Comparison of ENCODE assay signal across 22 cellular contexts in the genomic region with DNA sequence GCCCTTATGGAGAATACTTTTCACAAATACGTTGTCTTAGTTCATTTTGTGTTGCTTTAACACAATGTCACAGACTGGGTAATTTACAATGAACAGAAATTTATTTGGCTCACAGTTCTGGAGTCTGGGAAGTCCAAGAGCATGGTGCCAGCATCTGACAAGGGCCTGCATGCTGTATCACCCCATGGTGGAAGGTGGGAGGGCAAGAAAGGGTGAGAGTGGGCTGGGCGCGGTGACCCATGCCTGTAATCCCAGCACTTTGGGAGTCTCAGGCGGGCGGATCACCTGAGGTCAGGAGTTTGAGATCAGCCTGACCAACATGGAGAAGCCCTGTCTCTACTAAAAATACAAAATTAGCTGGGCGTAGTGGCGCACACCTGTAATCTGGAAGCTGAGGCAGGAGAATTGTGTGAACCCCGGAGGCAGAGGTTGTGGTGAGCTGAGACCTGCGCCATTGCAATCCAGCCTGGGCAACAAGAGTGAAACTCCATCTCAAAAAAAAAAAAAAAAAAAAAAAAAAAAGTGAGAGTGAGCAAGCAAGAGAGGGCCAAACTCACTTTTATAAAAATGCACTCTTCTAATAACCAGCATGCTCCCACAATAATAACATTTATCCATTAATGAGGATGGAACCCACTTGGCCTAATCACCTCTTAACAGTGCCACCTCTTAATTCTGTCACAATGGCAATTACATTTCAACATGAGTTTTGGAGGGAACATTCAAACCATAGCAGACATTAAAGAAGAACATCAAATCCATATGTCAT. TPM values are rescaled to one million over a fixed set of nuclear protein-coding genes. Genes with fewer than 3 reads are reported as not detected.
DNase-seq lines count a peak whose midpoint lies in the region; ATAC-seq and TF ChIP-seq lines count a peak whose summit lies in the region.
"Had no signal": no experiment of that assay in that cellular context is flagged by ENCODE, and none has a peak within 500 bp of the region (broad histone marks: within the 10 kb centered on the region; RNA-seq: fewer than 3 reads in every experiment).

No MANE protein-coding gene starts in this region.

- intact Hi-C loops in activated CD4-positive, alpha-beta T cell treated with anti-CD3 and anti-CD28 coated beads for 36 hours (cut with DNase I, micrococcal nuclease): no loop called here
- intact Hi-C loops in CD4-positive, alpha-beta T cell (cut with DNase I, micrococcal nuclease): no loop called here
- intact Hi-C loops in MCF 10A (cut with micrococcal nuclease): no loop called here

- no peaks in the 10 kb centered on the region for H3K27me3 Mint-ChIP-seq in activated CD4-positive, alpha-beta T cell treated with anti-CD3 and anti-CD28 coated beads for 36 hours
- no peaks in the 10 kb centered on the region for H3K27me3 Mint-ChIP-seq in CD4-positive, alpha-beta T cell
- H3K27me3 Mint-ChIP-seq in T-helper 17 cell: no peaks in the 10 kb centered on the region
- peaks cover 0 to 11% (median 1%) of the 10 kb centered on the region in 3 donors for H3K27me3 Mint-ChIP-seq in immature natural killer cell (ENCODE audit: low read depth in 3 of 3)
- no peaks in the 10 kb centered on the region for H3K27me3 Mint-ChIP-seq in MCF 10A (ENCODE audit: insufficient read depth, unreplicated experiment)

- POLR2A ChIA-PET in activated CD4-positive, alpha-beta T cell treated with anti-CD3 and anti-CD28 coated beads for 36 hours (lab: Charles Lee): no interaction called here
- POLR2A ChIA-PET in CD4-positive, alpha-beta T cell (lab: Charles Lee): interaction anchor here (8.9 kb wide), 1 partner anchor 36 kb away, joined by 109 read pairs; a partner anchor contains a TSS
- POLR2A ChIA-PET in MCF 10A (lab: Yijun Ruan, JAX): no interaction called here

- BruUV-seq in MCF 10A (replicated peaks; lab: Mats Ljungman, UMichigan): no TSS peak

- H3K4me3 Mint-ChIP-seq in activated CD4-positive, alpha-beta T cell treated with anti-CD3 and anti-CD28 coated beads for 36 hours: no peak overlapping the region
- H3K4me3 Mint-ChIP-seq in CD4-positive, alpha-beta T cell: no peak overlapping the region
- no peak overlapping the region for H3K4me3 Mint-ChIP-seq in T-helper 17 cell
- peak overlapping the region in 3 of 5 donors; percentile 15 to 58 (median 28) for H3K4me3 Mint-ChIP-seq in immature natural killer cell
- no peak overlapping the region for H3K4me3 Mint-ChIP-seq in MCF 10A (ENCODE audit: unreplicated experiment)

- no peak for ATAC-seq in activated CD4-positive, alpha-beta T cell treated with anti-CD3 and anti-CD28 coated beads for 36 hours
- ATAC-seq in CD4-positive, alpha-beta T cell (ENCODE audit: poor library complexity): no peak
- ATAC-seq in T-helper 17 cell (no peak), GM21528 (IDR thresholded peaks at IDR 0.05; ENCODE audit: low FRiP score, unreplicated experiment) (no peak)
- ATAC-seq: K562 had no signal

- peaks cover 45% of the 10 kb centered on the region for H3K4me1 Mint-ChIP-seq in activated CD4-positive, alpha-beta T cell treated with anti-CD3 and anti-CD28 coated beads for 36 hours
- peaks cover 52% of the 10 kb centered on the region for H3K4me1 Mint-ChIP-seq in CD4-positive, alpha-beta T cell (ENCODE audit: low read depth)
- H3K4me1 Mint-ChIP-seq in T-helper 17 cell (peaks cover 47% of the 10 kb centered on the region), immature natural killer cell (peaks cover 57 to 65% of the 10 kb centered on the region in 2 donors), MCF 10A (ENCODE audit: insufficient read depth, unreplicated experiment) (peaks cover 12% of the 10 kb centered on the region)

- CTCF ChIA-PET in activated CD4-positive, alpha-beta T cell treated with anti-CD3 and anti-CD28 coated beads for 36 hours (lab: Charles Lee): interaction anchor here (0.6 kb wide), 1 partner anchor 12 kb away, joined by 3 read pairs; no protein-coding TSS in a partner anchor
- CTCF ChIA-PET in CD4-positive, alpha-beta T cell (lab: Charles Lee): no interaction called here
- CTCF ChIA-PET in MCF 10A (lab: Yijun Ruan, JAX): no interaction called here

- peak overlapping the region; percentile 32 for H3K27ac Mint-ChIP-seq in activated CD4-positive, alpha-beta T cell treated with anti-CD3 and anti-CD28 coated beads for 36 hours
- peak overlapping the region; percentile 72 for H3K27ac Mint-ChIP-seq in CD4-positive, alpha-beta T cell
- H3K27ac Mint-ChIP-seq in T-helper 17 cell: peak overlapping the region; percentile 92
- peak overlapping the region; percentile 41 to 92 (median 78) for H3K27ac Mint-ChIP-seq in immature natural killer cell
- H3K27ac Mint-ChIP-seq in MCF 10A (ENCODE audit: low read depth, unreplicated experiment): no peak overlapping the region

- TF ChIP-seq CTCF in CD4-positive, alpha-beta T cell (IDR thresholded peaks at IDR 0.05): no peak
- TF ChIP-seq CTCF in MCF 10A (IDR thresholded peaks at IDR 0.05; ENCODE audit: unreplicated experiment): no peak

- no peak for DNase-seq in activated CD4-positive, alpha-beta T cell treated with anti-CD3 and anti-CD28 coated beads for 36 hours
- DNase-seq in activated CD4-positive, alpha-beta T cell treated with anti-CD3 and anti-CD28 coated beads, Interleukin-2, amount 50 U/mL, for 1 hour: no peak
- no peak for DNase-seq in CD4-positive, alpha-beta T cell
- no peak for DNase-seq in T-helper 17 cell
- DNase-seq in immature natural killer cell: peak in 1 of 3 donors; percentile 28
- DNase-seq in MCF 10A (ENCODE audit: unreplicated experiment): no peak
- no peak for DNase-seq in GF-D8 (lab: John Stamatoyannopoulos, UW)
- DNase-seq: 8988T; NCI-H1092 treated with DMSO at 0.1 percent for 48 hours; NCI-H146; NCI-H2029; NCI-H2171; NCI-H345; NCI-H524; NCI-H774; NK-92 treated with Interleukin-12 subunit alpha and Interleukin-12 subunit beta, amount 100 ng/mL, for 24 hours; SHP77 treated with DMSO at 0.1 percent for 48 hours had no signal

- H3K9me3 ChIP-seq in CD4-positive, alpha-beta T cell (ENCODE audit: control insufficient read depth, low read length): no peaks in the 10 kb centered on the region
- no peaks in the 10 kb centered on the region for H3K9me3 ChIP-seq in T-helper 17 cell (ENCODE audit: control insufficient read depth, low read length, poor library complexity, severe bottlenecking)
- H3K9me3 ChIP-seq: BLaER1 treated with 17β-estradiol and CSF1 and Interleukin-3, amounts not matched to agents 10 nM and 100 nM had no signal

- H3K36me3 Mint-ChIP-seq in activated CD4-positive, alpha-beta T cell treated with anti-CD3 and anti-CD28 coated beads for 36 hours (ENCODE audit: low read depth): peaks cover 11% of the 10 kb centered on the region
- H3K36me3 Mint-ChIP-seq in CD4-positive, alpha-beta T cell (ENCODE audit: low read depth): peaks cover 25% of the 10 kb centered on the region
- H3K36me3 Mint-ChIP-seq in T-helper 17 cell (ENCODE audit: low read depth) (peaks cover 4% of the 10 kb centered on the region), immature natural killer cell (peaks cover 3 to 12% (median 4%) of the 10 kb centered on the region in 3 donors), MCF 10A (ENCODE audit: insufficient read depth, unreplicated experiment) (peaks cover 19% of the 10 kb centered on the region)

- H3K27me3 ChIP-seq in CD4-positive, alpha-beta T cell (ENCODE audit: control insufficient read depth, insufficient read depth, low read length): no peaks in the 10 kb centered on the region
- H3K27me3 ChIP-seq: BLaER1 treated with 17β-estradiol and CSF1 and Interleukin-3, amounts not matched to agents 10 nM and 100 nM had no signal

- H3K9me3 Mint-ChIP-seq in activated CD4-positive, alpha-beta T cell treated with anti-CD3 and anti-CD28 coated beads for 36 hours (ENCODE audit: low read depth): no peaks in the 10 kb centered on the region
- H3K9me3 Mint-ChIP-seq in CD4-positive, alpha-beta T cell: no peaks in the 10 kb centered on the region
- no peaks in the 10 kb centered on the region for H3K9me3 Mint-ChIP-seq in immature natural killer cell
- H3K9me3 Mint-ChIP-seq in MCF 10A (ENCODE audit: unreplicated experiment): no peaks in the 10 kb centered on the region

- no peak overlapping the region for H3K27ac ChIP-seq in CD4-positive, alpha-beta T cell (ENCODE audit: low read depth, low read length)
- H3K27ac ChIP-seq: BLaER1 treated with 17β-estradiol and CSF1 and Interleukin-3, amounts not matched to agents 10 nM and 100 nM; RWPE1; SK-N-MC had no signal

RNA-seq across cellular contexts. Expression of a gene that starts 36.1 kb away (rescaled TPM):
- total RNA-seq in activated CD4-positive, alpha-beta T cell treated with anti-CD3 and anti-CD28 coated beads for 36 hours: 10 to 100 TPM; 54.3 to 67.4 TPM
- total RNA-seq in CD4-positive, alpha-beta T cell: 10 to 100 TPM; 34.6 to 35.7 TPM
- 10 to 100 TPM; 49.5 to 62.4 TPM for total RNA-seq in T-helper 17 cell
- 10 to 100 TPM; 10.2 to 48.1 (median 16.1) TPM for polyA plus RNA-seq in immature natural killer cell
- 50.9 and 52.3 TPM in 2 replicates for total RNA-seq in MCF 10A (2022)

Comparison
In these comparisons a context has a peak if more than half of its experiments do, and no peak if none do; other contexts are left out.
1. H3K4me3 Mint-ChIP-seq: peak in immature natural killer cell (3 of 5); none in activated CD4-positive, alpha-beta T cell treated with anti-CD3 and anti-CD28 coated beads for 36 hours (single experiment), CD4-positive, alpha-beta T cell (single experiment), T-helper 17 cell (single experiment) and MCF 10A (single experiment).